In the genomic region with DNA sequence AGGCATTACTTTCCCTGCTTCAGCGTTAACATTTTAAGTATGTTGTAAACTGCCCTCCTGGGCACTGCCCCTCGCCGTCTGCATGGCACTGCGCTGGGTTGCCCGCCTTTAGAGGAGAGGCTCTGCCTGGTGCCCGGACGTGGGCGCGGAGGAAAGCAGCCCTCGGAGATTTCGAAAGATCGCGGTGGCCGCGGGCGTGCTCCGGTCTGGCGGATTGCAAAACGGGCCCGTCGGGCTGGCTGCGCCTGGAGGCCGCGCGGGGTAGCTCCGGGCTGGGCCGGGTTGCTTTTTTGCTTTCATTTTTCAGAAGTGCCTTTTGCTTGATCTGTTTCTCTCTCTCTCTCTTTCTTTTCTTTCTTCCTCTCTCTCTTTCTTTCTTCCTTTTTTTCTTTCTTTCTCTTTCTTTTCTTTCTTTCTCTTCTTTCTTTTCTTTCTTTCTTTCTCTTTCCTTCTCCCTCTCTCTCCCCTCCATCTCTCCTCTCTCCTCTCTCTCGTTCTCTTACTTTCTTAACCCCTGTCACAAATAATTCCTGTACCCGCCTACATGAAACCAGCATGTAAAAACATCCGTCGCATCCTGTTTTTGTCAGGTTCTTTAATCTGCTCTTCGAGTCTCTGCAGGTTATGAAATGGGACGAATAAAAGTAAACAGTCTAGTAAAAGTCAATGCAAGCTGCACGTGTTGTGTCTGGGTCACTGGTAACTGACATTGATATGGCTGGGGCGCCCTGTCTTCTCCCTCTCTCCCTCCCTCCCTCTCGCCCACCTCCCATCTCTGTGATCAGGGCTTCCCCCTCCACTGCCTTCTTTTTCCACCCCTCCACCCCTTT, we compare ENCODE assay signal across 7 cellular contexts. TPM values are rescaled to one million over a fixed set of nuclear protein-coding genes. Genes with fewer than 3 reads are reported as not detected.
DNase-seq lines count a peak whose midpoint lies in the region; ATAC-seq and TF ChIP-seq lines count a peak whose summit lies in the region.

No MANE protein-coding gene starts in this region.

- CTCF ChIA-PET in activated CD4-positive, alpha-beta T cell treated with anti-CD3 and anti-CD28 coated beads for 36 hours (lab: Charles Lee), result interaction anchor here (0.7 to 1.7 kb wide), 4 partner anchors 126 to 1127 kb away, joined by 3 to 5 read pairs (median 3); no protein-coding TSS in a partner anchor

- peak; percentile 77 for DNase-seq in GM13976 (ENCODE audit: low spot score)
- DNase-seq in HAP-1 (ENCODE audit: low spot score in 2 of 2), result peak in 1 of 2 experiments; percentile 60
- DNase-seq in MG63, result peak; percentile 78
- peak; percentile 83 for DNase-seq in activated CD4-positive, alpha-beta T cell treated with anti-CD3 and anti-CD28 coated beads for 36 hours
- peak; percentile 14 for DNase-seq in effector CD4-positive, alpha-beta T cell
- peak; percentile 42 for DNase-seq in medulla oblongata (ENCODE audit: extremely low spot score)
- DNase-seq in stimulated activated CD8-positive, alpha-beta memory T cell treated with anti-CD3 and anti-CD28 coated beads, Interleukin-2, amount 100 ng/mL, for 1 hour (ENCODE audit: low read depth in 2 of 2), result peak; percentile 12 to 19

- no peak for TF ChIP-seq CTCF in GM13976 (IDR thresholded peaks at IDR 0.05; ENCODE audit: borderline replicate concordance, control extremely low read depth, extremely low read depth, insufficient read depth, missing control alignments)

- H3K27me3 ChIP-seq in HAP-1 (ENCODE audit: low read depth) (peaks cover 54% of the 10 kb centered on the region), MG63 (no peaks in the 10 kb centered on the region)

- H3K4me1 Mint-ChIP-seq in activated CD4-positive, alpha-beta T cell treated with anti-CD3 and anti-CD28 coated beads for 36 hours, result peaks cover 40% of the 10 kb centered on the region

- H3K4me3 Mint-ChIP-seq in activated CD4-positive, alpha-beta T cell treated with anti-CD3 and anti-CD28 coated beads for 36 hours, result peak overlapping the region; percentile 79

- H3K9me3 ChIP-seq in HAP-1 (no peaks in the 10 kb centered on the region), MG63 (no peaks in the 10 kb centered on the region)

- POLR2A ChIA-PET in activated CD4-positive, alpha-beta T cell treated with anti-CD3 and anti-CD28 coated beads for 36 hours (lab: Charles Lee), result no interaction called here

- H3K36me3 ChIP-seq in HAP-1 (replicated peaks) (no peaks in the 10 kb centered on the region), MG63 (peaks cover 44% of the 10 kb centered on the region)

- H3K9me3 Mint-ChIP-seq in activated CD4-positive, alpha-beta T cell treated with anti-CD3 and anti-CD28 coated beads for 36 hours (ENCODE audit: low read depth), result no peaks in the 10 kb centered on the region

- no peaks in the 10 kb centered on the region for H3K36me3 Mint-ChIP-seq in activated CD4-positive, alpha-beta T cell treated with anti-CD3 and anti-CD28 coated beads for 36 hours (ENCODE audit: low read depth)

- peak; percentile 70 for ATAC-seq in activated CD4-positive, alpha-beta T cell treated with anti-CD3 and anti-CD28 coated beads for 36 hours

- no peaks in the 10 kb centered on the region; the same call in 1 of the 2 replicates for H3K4me1 ChIP-seq in HAP-1

- intact Hi-C loops in activated CD4-positive, alpha-beta T cell treated with anti-CD3 and anti-CD28 coated beads for 36 hours (cut with DNase I, micrococcal nuclease), result loop anchor here (1.0 to 5.0 kb wide), 4 partner anchors 79 to 747 kb away; partner anchors contain the start of gene NDUFS4 (in 2 of the 2)

- H3K4me3 ChIP-seq in HAP-1 (peak overlapping the region; percentile 13), MG63 (peak overlapping the region; percentile 89)

- H3K27me3 Mint-ChIP-seq in activated CD4-positive, alpha-beta T cell treated with anti-CD3 and anti-CD28 coated beads for 36 hours, result peaks cover 40% of the 10 kb centered on the region

- in situ Hi-C loops in GM13976 (cut with MboI; ENCODE audit: low sequenced_read_pairs, unreplicated experiment), result loop anchor here (25.0 kb wide), 1 partner anchor 730 kb away; no protein-coding TSS in a partner anchor
- in situ Hi-C loops in HAP-1 (cut with MboI; ENCODE audit: low sequenced_read_pairs), result no loop called here

- peak overlapping the region; percentile 80 for H3K27ac Mint-ChIP-seq in activated CD4-positive, alpha-beta T cell treated with anti-CD3 and anti-CD28 coated beads for 36 hours

RNA-seq across cellular contexts. Expression of gene FST, which starts 1.7 kb away (rescaled TPM):
- total RNA-seq in MG63 (2014; rRNA removed; shearing (Covaris generic); ENCODE audit: low replicate concordance), result 114 and 131 TPM in 2 replicates
- total RNA-seq in activated CD4-positive, alpha-beta T cell treated with anti-CD3 and anti-CD28 coated beads for 36 hours, result under 1 TPM; 0.43 to 0.54 TPM

Comparison
In these comparisons a context has a peak if more than half of its experiments do, and no peak if none do; other contexts are left out.
1. RNA of gene FST, which starts 1.7 kb away (total RNA-seq): 114 to 131 TPM in MG63; 0.43 to 0.54 TPM in activated CD4-positive, alpha-beta T cell treated with anti-CD3 and anti-CD28 coated beads for 36 hours; every median in the first group is over 10 times any median in the second.